6 cellular contexts compared by ENCODE assay signal in genomic region chr7:32205298-32205825, GRCh38.
DNase-seq lines count a peak whose midpoint lies in the region; ATAC-seq, FAIRE-seq and TF ChIP-seq lines count a peak whose summit lies in the region.
"Not testable (repeated sequence)": the region's sequence is repeated elsewhere in the genome, so short reads cannot be mapped to it uniquely, and the experiment has no call there.

No MANE protein-coding gene starts in this region.

- H3K9me1 ChIP-seq in K562 (ENCODE audit: control insufficient read depth, insufficient read depth, low read length): not testable (repeated sequence)

- TF ChIP-seq EP300 in A549 (IDR thresholded peaks at IDR 0.05); K562 (IDR thresholded peaks at IDR 0.05; ENCODE audit: low read length); HepG2 (IDR thresholded peaks at IDR 0.05; ENCODE audit: low read depth in 2 of 2, low read length in 2 of 2); HepG2 (CRISPR knock-in tag; IDR thresholded peaks at IDR 0.05; ENCODE audit: borderline replicate concordance): not testable (repeated sequence)

- not testable (repeated sequence) for H3K4me2 ChIP-seq in A549; K562 (ENCODE audit: insufficient read depth, low read length); HepG2 (ENCODE audit: low read depth, low read length)

- FAIRE-seq in A549 (lab: Jason Lieb, UNC); K562 (lab: Jason Lieb, UNC); HepG2 (lab: Jason Lieb, UNC): not testable (repeated sequence)

- H3K4me3 ChIP-seq in A549; K562; HepG2 (replicated peaks in 1 of 3; ENCODE audit: insufficient read depth in 1 of 3, low read depth in 2 of 3, low read length in 3 of 3): not testable (repeated sequence)

- H2AFZ ChIP-seq in K562 (ENCODE audit: low read depth, low read length); HepG2 (ENCODE audit: low read length): not testable (repeated sequence)

- H3K9me3 Mint-ChIP-seq in WTC11: not testable (repeated sequence)

- POLR2A ChIA-PET in A549 (lab: Yijun Ruan, JAX); WTC11 (lab: Charles Lee); K562 (lab: Yijun Ruan, JAX); HepG2 (lab: Yijun Ruan, JAX): not testable (repeated sequence)

- BruUV-seq in K562 (replicated peaks; lab: Mats Ljungman, UMichigan); HepG2 (replicated peaks; lab: Mats Ljungman, UMichigan): not testable (repeated sequence)

- H3K4me1 ChIP-seq in A549; K562 (replicated peaks in 1 of 2; ENCODE audit: control insufficient read depth in 2 of 2, insufficient read depth in 2 of 2, low read length in 2 of 2); HepG2 (ENCODE audit: insufficient read depth, low read length): not testable (repeated sequence)

- H3K36me3 ChIP-seq in K562 (ENCODE audit: control insufficient read depth, insufficient read depth, low read length); HepG2 (replicated peaks in 1 of 2; ENCODE audit: control insufficient read depth in 1 of 2, insufficient read depth in 2 of 2, low read length in 2 of 2): not testable (repeated sequence)

- not testable (repeated sequence) for H3K27ac ChIP-seq in A549; K562 (ENCODE audit: extremely low read depth, low read depth, low read length); HepG2 (ENCODE audit: extremely low read length, insufficient read depth, low read length)

- not testable (repeated sequence) for ATAC-seq in A549, WTC11, K562, HepG2

- not testable (repeated sequence) for H3K79me2 ChIP-seq in K562 (ENCODE audit: control insufficient read depth, insufficient read depth, low read length); HepG2 (ENCODE audit: insufficient read depth, low read length)

- not testable (repeated sequence) for H3K9ac ChIP-seq in K562 (ENCODE audit: insufficient read depth in 1 of 2, low read depth in 2 of 2, low read length in 2 of 2); HepG2 (ENCODE audit: insufficient read depth, low read depth, low read length)

- TF ChIP-seq POLR2A in A549 (IDR thresholded peaks at IDR 0.05; ENCODE audit: low read length); K562 (conservative IDR thresholded peaks at IDR 0.05); HepG2 (IDR thresholded peaks at IDR 0.05; ENCODE audit: insufficient read depth in 1 of 2, low read depth in 2 of 2, low read length in 2 of 2): not testable (repeated sequence)

- not testable (repeated sequence) for H3K4me3 Mint-ChIP-seq in WTC11

- H3K27me3 ChIP-seq in K562 (ENCODE audit: control insufficient read depth in 2 of 2, insufficient read depth in 2 of 2, low read length in 2 of 2); HepG2 (ENCODE audit: control insufficient read depth in 1 of 2, insufficient read depth in 2 of 2, low read length in 2 of 2): not testable (repeated sequence)

- not testable (repeated sequence) for TF ChIP-seq RAD21 in A549 (conservative IDR thresholded peaks at IDR 0.05 in 1 of 2, IDR thresholded peaks at IDR 0.05 in 1 of 2); K562 (CRISPR knock-in tag; conservative IDR thresholded peaks at IDR 0.05 in 1 of 2, IDR thresholded peaks at IDR 0.05 in 1 of 2); HepG2 (CRISPR knock-in tag; IDR thresholded peaks at IDR 0.05)

- in situ Hi-C loops in K562 (cut with MboI): loop anchor here (10.0 kb wide), 1 partner anchor 461 kb away; no protein-coding TSS in a partner anchor
- in situ Hi-C loops in HepG2 (cut with HindIII; ENCODE audit: extremely low pct_ligation_motif_present, low pct_unique_long_range_greater_than_20kb): loop anchor here (5.0 kb wide), 1 partner anchor 463 kb away; no protein-coding TSS in a partner anchor

- WGBS in A549 (ENCODE audit: missing lambda C conversion rate): 41% methylated on average over 4 of the region's 4 CpGs
- WGBS in K562 (ENCODE audit: insufficient coverage, low coverage, missing lambda C conversion rate): 0% methylated on average over 4 of the region's 4 CpGs
- WGBS in HepG2 (ENCODE audit: low lambda C conversion rate): 2% methylated on average over 3 of the region's 4 CpGs

- H4K20me1 ChIP-seq in K562 (replicated peaks; ENCODE audit: control insufficient read depth, insufficient read depth, low read length); HepG2 (ENCODE audit: insufficient read depth, low read length): not testable (repeated sequence)

- not testable (repeated sequence) for H3K27ac Mint-ChIP-seq in WTC11

- not testable (repeated sequence) for H3K4me1 Mint-ChIP-seq in WTC11

- H3K27me3 Mint-ChIP-seq in WTC11 (ENCODE audit: low read depth): peaks cover 61% of the 10 kb centered on the region

- TF ChIP-seq CTCF in A549 (IDR thresholded peaks at IDR 0.05); WTC11 (IDR thresholded peaks at IDR 0.05); K562 (IDR thresholded peaks at IDR 0.05 in 2 of 3, conservative IDR thresholded peaks at IDR 0.05 in 1 of 3; ENCODE audit: insufficient read depth in 2 of 3, low read depth in 1 of 3, low read length in 3 of 3); HepG2 (CRISPR knock-in tag; IDR thresholded peaks at IDR 0.05): not testable (repeated sequence)

- intact Hi-C loops in K562 (cut with micrococcal nuclease): loop anchor here (10.0 kb wide), 1 partner anchor 761 kb away; no protein-coding TSS in a partner anchor
- intact Hi-C loops in HepG2 (cut with micrococcal nuclease; ENCODE audit: unreplicated experiment): not testable (repeated sequence)

- CTCF ChIA-PET in A549 (lab: Yijun Ruan, JAX): interaction anchor here (0.5 to 12.9 kb wide), 40 partner anchors 8 to 1079 kb away, joined by 3 to 261 read pairs (median 6); no protein-coding TSS in a partner anchor
- CTCF ChIA-PET in WTC11 (lab: Charles Lee): interaction anchor here (1.3 to 4.8 kb wide), 6 partner anchors 28 to 464 kb away, joined by 3 to 37 read pairs (median 5); no protein-coding TSS in a partner anchor
- CTCF ChIA-PET in K562 (lab: Yijun Ruan, JAX; ENCODE audit: low intra/inter-chr PET ratio): interaction anchor here (0.8 to 2.0 kb wide), 2 partner anchors 24 to 461 kb away, joined by 3 to 8 read pairs; no protein-coding TSS in a partner anchor
- CTCF ChIA-PET in HepG2 (lab: Yijun Ruan, JAX; ENCODE audit: low intra/inter-chr PET ratio, low total read pairs): interaction anchor here (1.0 to 1.9 kb wide), 2 partner anchors 423 to 461 kb away, joined by 5 to 18 read pairs; no protein-coding TSS in a partner anchor

- H3K9me3 ChIP-seq in A549; K562 (replicated peaks; ENCODE audit: control insufficient read depth, insufficient read depth, low read depth, low read length); HepG2 (ENCODE audit: low read length): not testable (repeated sequence)

- H3K36me3 Mint-ChIP-seq in WTC11: not testable (repeated sequence)

- DNase-seq in A549 (ENCODE audit: low read depth in 1 of 2, low spot score in 1 of 2); WTC11 (ENCODE audit: low spot score); K562 (ENCODE audit: extremely low read depth in 1 of 4, low spot score in 3 of 4); HepG2 (ENCODE audit: low spot score): not testable (repeated sequence)
- peak; percentile 17 for DNase-seq in NAMALWA (ENCODE audit: low spot score)
- DNase-seq in retina: peak; percentile 3

TF ChIP-seq in A549, 52 proteins besides CTCF, POLR2A, EP300 and RAD21:
- peak; percentile 77 for TF ChIP-seq MAFK (IDR thresholded peaks at IDR 0.05; ENCODE audit: partially characterized antibody)

TF ChIP-seq in WTC11, 78 proteins besides CTCF, POLR2A, EP300 and RAD21:
- TF ChIP-seq NFYB (CRISPR knock-in tag; conservative IDR thresholded peaks at IDR 0.05; ENCODE audit: low read depth): peak; percentile 31; the same call in 1 of the 2 replicates

TF ChIP-seq in K562, 482 proteins besides CTCF, POLR2A, EP300 and RAD21:
- TF ChIP-seq NFYB (IDR thresholded peaks at IDR 0.05; ENCODE audit: extremely low read depth, insufficient read length) (peak; percentile 65), ZNF316 (IDR thresholded peaks at IDR 0.05) (peak; percentile 56), C11orf30 (IDR thresholded peaks at IDR 0.05; ENCODE audit: low read depth) (0 out of 2 replicates have a peak, but pooled peaks have one; percentile 13)

TF ChIP-seq in HepG2, 621 proteins besides CTCF, POLR2A, EP300 and RAD21:
- TF ChIP-seq NFYB (CRISPR knock-in tag; IDR thresholded peaks at IDR 0.05): 0 out of 2 replicates have a peak, but pooled peaks have one; percentile 21
TF ChIP-seq in HepG2: peak in this region for 1; not testable (repeated sequence) for 620.
